Comparison of ENCODE assay signal across 9 cellular contexts in genomic region chr6:145887969-145888368, GRCh38.
A peak's percentile ranks its signal among the peaks of the same experiment; 100 is the strongest.
DNase-seq lines count a peak whose midpoint lies in the region; ATAC-seq, FAIRE-seq and TF ChIP-seq lines count a peak whose summit lies in the region.
"Had no signal": no experiment of that assay in that cellular context is flagged by ENCODE, and none has a peak within 500 bp of the region (broad histone marks: within the 10 kb centered on the region; RNA-seq: fewer than 3 reads in every experiment).

No MANE protein-coding gene starts in this region.

- H3K4me3 ChIP-seq in GM23248: no peak overlapping the region
- no peak overlapping the region for H3K4me3 ChIP-seq in kidney (ENCODE audit: low read length in 2 of 2)

- FAIRE-seq in kidney (lab: Jason Lieb, UNC): peak; percentile 91

- no peaks in the 10 kb centered on the region for H3K27me3 ChIP-seq in GM23248 (replicated peaks; ENCODE audit: insufficient read depth)

- H2AFZ ChIP-seq in GM23248: no peak overlapping the region

- no peaks in the 10 kb centered on the region for H4K20me1 ChIP-seq in GM23248 (ENCODE audit: insufficient read depth)

- H3K4me2 ChIP-seq in GM23248 (ENCODE audit: unreplicated experiment): no peak overlapping the region

- peaks cover 24% of the 10 kb centered on the region for H3F3A ChIP-seq in GM23248 (ENCODE audit: insufficient read depth)

- no peaks in the 10 kb centered on the region for H3K79me2 ChIP-seq in GM23248 (ENCODE audit: insufficient read depth)

- peaks cover 24% of the 10 kb centered on the region for H3K4me1 ChIP-seq in GM23248 (ENCODE audit: insufficient read depth)
- H3K4me1 ChIP-seq in kidney (ENCODE audit: control insufficient read depth in 1 of 2, insufficient read depth in 1 of 2, low read depth in 1 of 2, low read length in 2 of 2): peaks cover 2 to 18% of the 10 kb centered on the region in 2 donors

- no peaks in the 10 kb centered on the region for H3K9me2 ChIP-seq in GM23248 (ENCODE audit: insufficient read depth)

- TF ChIP-seq CTCF in C4-2B (conservative IDR thresholded peaks at IDR 0.05): peak; percentile 82
- peak; percentile 18 for TF ChIP-seq CTCF in kidney (IDR thresholded peaks at IDR 0.05; ENCODE audit: borderline replicate concordance, extremely low read depth, insufficient read depth)

- no peak overlapping the region for H3K27ac ChIP-seq in C4-2B
- H3K27ac ChIP-seq in GM23248: no peak overlapping the region
- H3K27ac ChIP-seq in kidney (ENCODE audit: low read depth in 2 of 2, low read length in 2 of 2): no peak overlapping the region

- H3K36me3 ChIP-seq in GM23248 (ENCODE audit: low read depth): peaks cover 7% of the 10 kb centered on the region; the same call in 1 of the 2 replicates
- peaks cover 3 to 8% of the 10 kb centered on the region in 2 donors for H3K36me3 ChIP-seq in kidney (ENCODE audit: control insufficient read depth in 1 of 2, insufficient read depth in 2 of 2, low read length in 2 of 2)

- H3K9me3 ChIP-seq in GM23248 (ENCODE audit: low read depth): no peaks in the 10 kb centered on the region
- H3K9me3 ChIP-seq in kidney (ENCODE audit: control insufficient read depth in 1 of 2, low read length in 2 of 2): no peaks in the 10 kb centered on the region

- in situ Hi-C loops in GM23248 (cut with MboI): no loop called here

- DNase-seq in GM23248 (peak; percentile 40), kidney (no peak), epidermal melanocyte (ENCODE audit: insufficient read length, low spot score) (no peak)
- DNase-seq in activated CD4-positive, alpha-beta T cell treated with anti-CD3 and anti-CD28 coated beads, Interleukin-2, amount 50 U/mL, for 1 hour: peak; percentile 13
- DNase-seq: activated naive CD8-positive, alpha-beta T cell treated with anti-CD3 and anti-CD28 coated beads, Interleukin-2, amount 10 ng/mL, durations not matched to agents 7 days and 5 days had no signal

- intact Hi-C loops in kidney (cut with DNase I): no loop called here

- WGBS in GM23248 (ENCODE audit: low coverage in 1 of 2, low lambda C conversion rate in 2 of 2, missing lambda C conversion rate in 2 of 2), 2 experiments: 22 to 26% methylated on average over 3 of the region's 3 CpGs

- H3K9ac ChIP-seq in GM23248 (no peak overlapping the region), kidney (ENCODE audit: low read length in 2 of 2) (no peak overlapping the region)

- ATAC-seq in HG03175 (IDR thresholded peaks at IDR 0.05; ENCODE audit: unreplicated experiment) (no peak), GM21825 (IDR thresholded peaks at IDR 0.05; ENCODE audit: unreplicated experiment) (no peak), HG02852 (IDR thresholded peaks at IDR 0.05; ENCODE audit: unreplicated experiment) (no peak)

Comparison
In these comparisons a context has a peak if more than half of its experiments do, and no peak if none do; other contexts are left out.
1. DNase-seq: peak in GM23248 (single experiment) and activated CD4-positive, alpha-beta T cell treated with anti-CD3 and anti-CD28 coated beads, Interleukin-2, amount 50 U/mL, for 1 hour (single experiment); none in kidney (single experiment) and epidermal melanocyte (single experiment).